Comparison of ENCODE assay signal across 22 cellular contexts in genomic region chr11:71568707-71569349, GRCh38. TPM values are rescaled to one million over a fixed set of nuclear protein-coding genes. Genes with fewer than 3 reads are reported as not detected.
A peak's percentile ranks its signal among the peaks of the same experiment; 100 is the strongest.
DNase-seq lines count a peak whose midpoint lies in the region; ATAC-seq, FAIRE-seq and TF ChIP-seq lines count a peak whose summit lies in the region.
"Had no signal": no experiment of that assay in that cellular context is flagged by ENCODE, and none has a peak within 500 bp of the region (broad histone marks: within the 10 kb centered on the region; RNA-seq: fewer than 3 reads in every experiment).

No MANE protein-coding gene starts in this region.

- CTCF ChIA-PET in SK-N-SH (lab: Yijun Ruan, JAX) (interaction anchor here (2.3 kb wide), 1 partner anchor 12 kb away, joined by 12 read pairs; no protein-coding TSS in a partner anchor), HepG2 (lab: Yijun Ruan, JAX; ENCODE audit: low intra/inter-chr PET ratio, low total read pairs) (no interaction called here)

- H3F3A ChIP-seq in SK-N-SH (replicated peaks; ENCODE audit: insufficient read depth) = no peaks in the 10 kb centered on the region

- BruUV-seq in HepG2 (replicated peaks; lab: Mats Ljungman, UMichigan) = no TSS peak

- H3K9ac ChIP-seq in SK-N-SH (no peak overlapping the region), HepG2 (ENCODE audit: insufficient read depth, low read depth, low read length) (no peak overlapping the region)

- no peak overlapping the region for H3K27ac Mint-ChIP-seq in stimulated activated naive CD8-positive, alpha-beta T cell treated with anti-CD3 and anti-CD28 coated beads, Interleukin-15, amount 100 ng/mL, for 72 hours
- H3K27ac Mint-ChIP-seq: activated T-helper 1 cell treated with anti-CD3 and anti-CD28 coated beads, Interleukin-12 subunit alpha, Interleukin-12 subunit beta, Interleukin-2, Interleukin-4 antibody, amounts not matched to agents 30 ng/mL and 10 ng/mL and 1 ng/mL, durations not matched to agents 14 hours and 24 hours and 36 hours; CD4-positive, CD25-positive, alpha-beta regulatory T cell; stimulated activated naive B cell treated with anti-CD40 and anti-IgM and Interleukin-4, amounts not matched to agents 10 μg/mL and 1 μg/mL and 100 μg/mL, for 72 hours; T-helper 1 cell treated with Interleukin-12 subunit alpha and Interleukin-12 subunit beta and Interleukin-4 antibody, amounts not matched to agents 30 μg/mL and 1 μg/mL, for 36 hours had no signal

- intact Hi-C loops in HepG2 (cut with micrococcal nuclease; ENCODE audit: unreplicated experiment) = no loop called here
- intact Hi-C loops in testis (cut with DNase I; ENCODE audit: low total_unique reads) = no loop called here

- H2AFZ ChIP-seq in SK-N-SH (ENCODE audit: low read depth) = no peak overlapping the region
- H2AFZ ChIP-seq in HepG2 (ENCODE audit: low read length) = no peak overlapping the region

- peaks cover 25% of the 10 kb centered on the region for H3K27me3 Mint-ChIP-seq in stimulated activated naive CD8-positive, alpha-beta T cell treated with anti-CD3 and anti-CD28 coated beads, Interleukin-15, amount 100 ng/mL, for 72 hours

- no peaks in the 10 kb centered on the region for H3K9me3 Mint-ChIP-seq in stimulated activated naive CD8-positive, alpha-beta T cell treated with anti-CD3 and anti-CD28 coated beads, Interleukin-15, amount 100 ng/mL, for 72 hours
- H3K9me3 Mint-ChIP-seq: activated T-helper 1 cell treated with anti-CD3 and anti-CD28 coated beads, Interleukin-12 subunit alpha, Interleukin-12 subunit beta, Interleukin-2, Interleukin-4 antibody, amounts not matched to agents 30 ng/mL and 10 ng/mL and 1 ng/mL, durations not matched to agents 14 hours and 24 hours and 36 hours; stimulated activated naive B cell treated with anti-CD40 and anti-IgM and Interleukin-4, amounts not matched to agents 10 μg/mL and 1 μg/mL and 100 μg/mL, for 72 hours; T-helper 1 cell treated with Interleukin-12 subunit alpha and Interleukin-12 subunit beta and Interleukin-4 antibody, amounts not matched to agents 30 μg/mL and 1 μg/mL, for 36 hours had no signal

- no peaks in the 10 kb centered on the region for H3K9me2 ChIP-seq in SK-N-SH

- H3K4me3 Mint-ChIP-seq in stimulated activated naive CD8-positive, alpha-beta T cell treated with anti-CD3 and anti-CD28 coated beads, Interleukin-15, amount 100 ng/mL, for 72 hours = no peak overlapping the region
- H3K4me3 Mint-ChIP-seq: activated T-helper 1 cell treated with anti-CD3 and anti-CD28 coated beads, Interleukin-12 subunit alpha, Interleukin-12 subunit beta, Interleukin-2, Interleukin-4 antibody, amounts not matched to agents 30 ng/mL and 10 ng/mL and 1 ng/mL, durations not matched to agents 14 hours and 24 hours and 36 hours; CD4-positive, CD25-positive, alpha-beta regulatory T cell; stimulated activated naive B cell treated with anti-CD40 and anti-IgM and Interleukin-4, amounts not matched to agents 10 μg/mL and 1 μg/mL and 100 μg/mL, for 72 hours; T-helper 1 cell treated with Interleukin-12 subunit alpha and Interleukin-12 subunit beta and Interleukin-4 antibody, amounts not matched to agents 30 μg/mL and 1 μg/mL, for 36 hours had no signal

- H4K20me1 ChIP-seq in SK-N-SH (ENCODE audit: insufficient read depth) (no peaks in the 10 kb centered on the region), HepG2 (ENCODE audit: insufficient read depth, low read length) (no peaks in the 10 kb centered on the region)

- H3K79me2 ChIP-seq in SK-N-SH (ENCODE audit: insufficient read depth) = no peaks in the 10 kb centered on the region
- H3K79me2 ChIP-seq in HepG2 (ENCODE audit: insufficient read depth, low read length) = no peaks in the 10 kb centered on the region

- no peak overlapping the region for H3K27ac ChIP-seq in SK-N-SH (ENCODE audit: low read depth in 2 of 2, low read length in 1 of 2)
- H3K27ac ChIP-seq in HepG2 (ENCODE audit: extremely low read length, insufficient read depth, low read length) = no peak overlapping the region
- no peak overlapping the region for H3K27ac ChIP-seq in testis
- H3K27ac ChIP-seq: upper lobe of left lung, VCaP had no signal

- H3K4me1 ChIP-seq in SK-N-SH (ENCODE audit: control insufficient read depth in 1 of 2, insufficient read depth in 2 of 2, low read depth in 1 of 2, low read length in 1 of 2) = peaks cover 0 to 15% of the 10 kb centered on the region in 2 experiments; a peak in 1 of 4 replicates
- peaks cover 55% of the 10 kb centered on the region for H3K4me1 ChIP-seq in HepG2 (ENCODE audit: insufficient read depth, low read length)
- no peaks in the 10 kb centered on the region for H3K4me1 ChIP-seq in testis
- H3K4me1 ChIP-seq: upper lobe of left lung had no signal

- no peak for ATAC-seq in SK-N-SH treated with all-trans-retinoic acid at 6 μM for 48 hours
- peak; percentile 68 for ATAC-seq in HepG2
- ATAC-seq in HG02973 (IDR thresholded peaks at IDR 0.05; ENCODE audit: unreplicated experiment) = no peak
- no peak for ATAC-seq in stimulated activated naive CD8-positive, alpha-beta T cell treated with anti-CD3 and anti-CD28 coated beads, Interleukin-15, amount 100 ng/mL, for 72 hours
- ATAC-seq: stimulated activated naive B cell treated with anti-CD40 and anti-IgM and Interleukin-4, amounts not matched to agents 10 μg/mL and 1 μg/mL and 100 μg/mL, for 72 hours had no signal

- TF ChIP-seq POLR2A in HepG2 (IDR thresholded peaks at IDR 0.05; ENCODE audit: insufficient read depth in 1 of 2, low read depth in 2 of 2, low read length in 2 of 2) (no peak), testis (IDR thresholded peaks at IDR 0.05) (no peak)

- FAIRE-seq in bronchial epithelial cell (lab: Jason Lieb, UNC) (peak; percentile 98), HepG2 (lab: Jason Lieb, UNC) (no peak)

- DNase-seq in SK-N-SH = peak; percentile 55
- peak; percentile 2 for DNase-seq in bronchial epithelial cell (ENCODE audit: low read depth)
- DNase-seq in HepG2 (ENCODE audit: low spot score) = no peak
- peak; percentile 26 for DNase-seq in testis
- no peak for DNase-seq in 8988T
- DNase-seq in stimulated activated naive CD8-positive, alpha-beta T cell treated with anti-CD3 and anti-CD28 coated beads, Interleukin-15, amount 100 ng/mL, for 72 hours = no peak
- DNase-seq: activated CD8-positive, alpha-beta memory T cell treated with anti-CD3 and anti-CD28 coated beads for 24 hours; CD4-positive, CD25-positive, alpha-beta regulatory T cell; cerebellar nuclear complex; DND-41; foreskin melanocyte; NCI-H1694; NCI-H345; stimulated activated naive B cell treated with anti-CD40 and anti-IgM and Interleukin-4, amounts not matched to agents 10 μg/mL and 1 μg/mL and 100 μg/mL, for 72 hours had no signal

- WGBS in SK-N-SH (ENCODE audit: low lambda C conversion rate) = 22% methylated on average over 8 of the region's 8 CpGs
- WGBS in HepG2 (ENCODE audit: low lambda C conversion rate) = 23% methylated on average over 4 of the region's 8 CpGs
- 40 to 47% methylated on average over 8 of the region's 8 CpGs for WGBS in testis, 2 donors

- H3K27me3 ChIP-seq in SK-N-SH (ENCODE audit: insufficient read depth) (no peaks in the 10 kb centered on the region), bronchial epithelial cell (ENCODE audit: control insufficient read depth, insufficient read depth, low read length) (no peaks in the 10 kb centered on the region), HepG2 (ENCODE audit: control insufficient read depth in 1 of 2, insufficient read depth in 2 of 2, low read length in 2 of 2) (peaks cover 5 to 39% of the 10 kb centered on the region in 2 experiments; a peak in 3 of 5 replicates), testis (no peaks in the 10 kb centered on the region)
- H3K27me3 ChIP-seq: upper lobe of left lung had no signal

- POLR2A ChIA-PET in SK-N-SH (lab: Yijun Ruan, JAX) = no interaction called here
- POLR2A ChIA-PET in HepG2 (lab: Yijun Ruan, JAX) = no interaction called here

- TF ChIP-seq EP300 in SK-N-SH (IDR thresholded peaks at IDR 0.05; ENCODE audit: borderline replicate concordance in 1 of 2, low read depth in 1 of 2, low read length in 1 of 2) (peak in 1 of 2 experiments; percentile 42; a peak in 1 of 4 replicates), HepG2 (IDR thresholded peaks at IDR 0.05; ENCODE audit: low read depth in 2 of 2, low read length in 2 of 2) (no peak), HepG2 (CRISPR knock-in tag; IDR thresholded peaks at IDR 0.05; ENCODE audit: borderline replicate concordance) (no peak)

- TF ChIP-seq CTCF in SK-N-SH (IDR thresholded peaks at IDR 0.05) (no peak), bronchial epithelial cell (IDR thresholded peaks at IDR 0.05; ENCODE audit: insufficient read depth, low read length, severe bottlenecking) (no peak), HepG2 (CRISPR knock-in tag; IDR thresholded peaks at IDR 0.05) (no peak), testis (IDR thresholded peaks at IDR 0.05) (no peak)

- H3K4me1 Mint-ChIP-seq in stimulated activated naive CD8-positive, alpha-beta T cell treated with anti-CD3 and anti-CD28 coated beads, Interleukin-15, amount 100 ng/mL, for 72 hours = no peaks in the 10 kb centered on the region
- H3K4me1 Mint-ChIP-seq: CD4-positive, CD25-positive, alpha-beta regulatory T cell had no signal

- H3K36me3 ChIP-seq in SK-N-SH (replicated peaks in 1 of 2; ENCODE audit: control insufficient read depth in 1 of 2, insufficient read depth in 2 of 2, low read length in 1 of 2) (no peaks in the 10 kb centered on the region), bronchial epithelial cell (ENCODE audit: control insufficient read depth, insufficient read depth, low read length) (no peaks in the 10 kb centered on the region), HepG2 (replicated peaks in 1 of 2; ENCODE audit: control insufficient read depth in 1 of 2, insufficient read depth in 2 of 2, low read length in 2 of 2) (no peaks in the 10 kb centered on the region), testis (ENCODE audit: low read depth, missing control alignments) (no peaks in the 10 kb centered on the region)
- H3K36me3 ChIP-seq: upper lobe of left lung had no signal

- H3K9me3 ChIP-seq in SK-N-SH (no peaks in the 10 kb centered on the region), HepG2 (ENCODE audit: low read length) (no peaks in the 10 kb centered on the region), testis (no peaks in the 10 kb centered on the region)
- H3K9me3 ChIP-seq: upper lobe of left lung had no signal

- H3K4me3 ChIP-seq in SK-N-SH (ENCODE audit: low read depth in 2 of 2, low read length in 1 of 2) (no peak overlapping the region), bronchial epithelial cell (ENCODE audit: low read depth, low read length) (no peak overlapping the region), HepG2 (replicated peaks in 1 of 3; ENCODE audit: insufficient read depth in 1 of 3, low read depth in 2 of 3, low read length in 3 of 3) (peak overlapping the region in 1 of 3 experiments; percentile 28; a peak in 1 of 6 replicates), testis (no peak overlapping the region)
- H3K4me3 ChIP-seq: upper lobe of left lung had no signal

- H3K4me2 ChIP-seq in SK-N-SH (no peak overlapping the region), HepG2 (ENCODE audit: low read depth, low read length) (peak overlapping the region; percentile 47; the same call in 1 of the 2 replicates)

- TF ChIP-seq RAD21 in SK-N-SH (IDR thresholded peaks at IDR 0.05; ENCODE audit: low read length) = no peak
- TF ChIP-seq RAD21 in HepG2 (CRISPR knock-in tag; IDR thresholded peaks at IDR 0.05) = no peak

- in situ Hi-C loops in HepG2 (cut with HindIII; ENCODE audit: extremely low pct_ligation_motif_present, low pct_unique_long_range_greater_than_20kb) = no loop called here

RNA-seq across cellular contexts. Expression of gene KRTAP5-10, which starts 3.5 kb away (rescaled TPM):
- polyA plus RNA-seq in SK-N-SH (2012; rRNA removed) (not detected in 2 replicates), HepG2 (2011; rRNA removed) (0.13 TPM in 1 of 2 replicates, not detected in the other), testis (ENCODE audit: insufficient read depth, low read depth, low replicate concordance) (0.28 TPM)
- polyA plus RNA-seq in SK-N-SH (2012; cell fraction: cytosol; rRNA removed) = not detected in 2 replicates
- 0.15 TPM in 1 of 2 replicates, not detected in the other for polyA plus RNA-seq in SK-N-SH (2012; cell fraction: nucleus; rRNA removed)
- total RNA-seq in bronchial epithelial cell (not detected in 2 replicates), HepG2 (2016; rRNA removed; fragmentation: Illumina TruSeq; extraction: Trizol) (not detected in 2 replicates), testis (not detected)
- not detected in 2 replicates for total RNA-seq in HepG2 (2016; cell fraction: cytosol; rRNA removed; fragmentation: Illumina TruSeq; extraction: Trizol; ENCODE audit: low read depth)
- total RNA-seq in HepG2 (2016; cell fraction: insoluble cytoplasmic fraction; rRNA removed; fragmentation: Illumina TruSeq; extraction: Trizol) = not detected in 2 replicates
- not detected in 2 replicates for total RNA-seq in HepG2 (2016; cell fraction: membrane; rRNA removed; fragmentation: Illumina TruSeq; extraction: Trizol)
- total RNA-seq in HepG2 (2016; cell fraction: nucleus; rRNA removed; fragmentation: Illumina TruSeq; extraction: Trizol) = not detected in 2 replicates
- 0.04 TPM in 1 of 2 replicates, not detected in the other for polyA plus RNA-seq in HepG2 (2011; cell fraction: cytosol; rRNA removed)
- 0.71 and 0.93 TPM in 2 replicates for polyA plus RNA-seq in HepG2 (2011; cell fraction: nucleus; rRNA removed)
- polyA plus RNA-seq in HepG2 (2012) = 0.79 and 1.0 TPM in 2 replicates
- polyA plus RNA-seq in HepG2 (2016; cell fraction: cytosol; fragmentation: Illumina TruSeq; extraction: Trizol; ENCODE audit: low read depth) = not detected in 2 replicates
- not detected in 2 replicates for polyA plus RNA-seq in HepG2 (2016; cell fraction: insoluble cytoplasmic fraction; fragmentation: Illumina TruSeq; extraction: Trizol; ENCODE audit: low read depth)
- not detected in 2 replicates for polyA plus RNA-seq in HepG2 (2016; cell fraction: membrane; fragmentation: Illumina TruSeq; extraction: Trizol; ENCODE audit: low read depth)
- not detected in 2 replicates for polyA plus RNA-seq in HepG2 (2016; cell fraction: nucleus; fragmentation: Illumina TruSeq; extraction: Trizol; ENCODE audit: insufficient read depth, low read depth)
- not detected in 2 replicates for polyA minus RNA-seq in HepG2 (2011; rRNA and poly(A)+ RNA removed; ENCODE audit: low replicate concordance)
- polyA minus RNA-seq in HepG2 (2011; cell fraction: cytosol; rRNA and poly(A)+ RNA removed) = not detected in 2 replicates
- not detected in 2 replicates for polyA minus RNA-seq in HepG2 (2011; cell fraction: nucleus; rRNA and poly(A)+ RNA removed)
- total RNA-seq: activated T-helper 1 cell treated with anti-CD3 and anti-CD28 coated beads, Interleukin-12 subunit alpha, Interleukin-12 subunit beta, Interleukin-2, Interleukin-4 antibody, amounts not matched to agents 30 ng/mL and 10 ng/mL and 1 ng/mL, durations not matched to agents 14 hours and 24 hours and 36 hours; CD4-positive, CD25-positive, alpha-beta regulatory T cell; HT-29 had no signal
- polyA plus RNA-seq: CD4-positive, CD25-positive, alpha-beta regulatory T cell; liver had no signal

RNA-seq across cellular contexts. Expression of gene KRTAP5-11, which starts 13.8 kb away (rescaled TPM):
- polyA plus RNA-seq in SK-N-SH (2012; rRNA removed) (not detected in 2 replicates), HepG2 (2011; rRNA removed) (not detected in 2 replicates), testis (ENCODE audit: insufficient read depth, low read depth, low replicate concordance) (not detected)
- polyA plus RNA-seq in SK-N-SH (2012; cell fraction: cytosol; rRNA removed) = not detected in 2 replicates
- not detected in 2 replicates for polyA plus RNA-seq in SK-N-SH (2012; cell fraction: nucleus; rRNA removed)
- total RNA-seq in bronchial epithelial cell (not detected in 2 replicates), HepG2 (2016; rRNA removed; fragmentation: Illumina TruSeq; extraction: Trizol) (not detected in 2 replicates), testis (not detected)
- total RNA-seq in HepG2 (2016; cell fraction: cytosol; rRNA removed; fragmentation: Illumina TruSeq; extraction: Trizol; ENCODE audit: low read depth) = not detected in 2 replicates
- not detected in 2 replicates for total RNA-seq in HepG2 (2016; cell fraction: insoluble cytoplasmic fraction; rRNA removed; fragmentation: Illumina TruSeq; extraction: Trizol)
- total RNA-seq in HepG2 (2016; cell fraction: membrane; rRNA removed; fragmentation: Illumina TruSeq; extraction: Trizol) = not detected in 2 replicates
- total RNA-seq in HepG2 (2016; cell fraction: nucleus; rRNA removed; fragmentation: Illumina TruSeq; extraction: Trizol) = not detected in 2 replicates
- not detected in 2 replicates for polyA plus RNA-seq in HepG2 (2011; cell fraction: cytosol; rRNA removed)
- not detected in 2 replicates for polyA plus RNA-seq in HepG2 (2011; cell fraction: nucleus; rRNA removed)
- 0.27 TPM in 1 of 2 replicates, not detected in the other for polyA plus RNA-seq in HepG2 (2012)
- not detected in 2 replicates for polyA plus RNA-seq in HepG2 (2016; cell fraction: cytosol; fragmentation: Illumina TruSeq; extraction: Trizol; ENCODE audit: low read depth)
- polyA plus RNA-seq in HepG2 (2016; cell fraction: insoluble cytoplasmic fraction; fragmentation: Illumina TruSeq; extraction: Trizol; ENCODE audit: low read depth) = not detected in 2 replicates
- not detected in 2 replicates for polyA plus RNA-seq in HepG2 (2016; cell fraction: membrane; fragmentation: Illumina TruSeq; extraction: Trizol; ENCODE audit: low read depth)
- polyA plus RNA-seq in HepG2 (2016; cell fraction: nucleus; fragmentation: Illumina TruSeq; extraction: Trizol; ENCODE audit: insufficient read depth, low read depth) = not detected in 2 replicates
- polyA minus RNA-seq in HepG2 (2011; rRNA and poly(A)+ RNA removed; ENCODE audit: low replicate concordance) = not detected in 2 replicates
- not detected in 2 replicates for polyA minus RNA-seq in HepG2 (2011; cell fraction: cytosol; rRNA and poly(A)+ RNA removed)
- not detected in 2 replicates for polyA minus RNA-seq in HepG2 (2011; cell fraction: nucleus; rRNA and poly(A)+ RNA removed)
- total RNA-seq: activated T-helper 1 cell treated with anti-CD3 and anti-CD28 coated beads, Interleukin-12 subunit alpha, Interleukin-12 subunit beta, Interleukin-2, Interleukin-4 antibody, amounts not matched to agents 30 ng/mL and 10 ng/mL and 1 ng/mL, durations not matched to agents 14 hours and 24 hours and 36 hours; CD4-positive, CD25-positive, alpha-beta regulatory T cell; HT-29; liver; upper lobe of left lung had no signal
- polyA plus RNA-seq: CD4-positive, CD25-positive, alpha-beta regulatory T cell; liver had no signal

RNA-seq across cellular contexts. Expression of gene KRTAP5-9, which starts 20.6 kb away (rescaled TPM):
- not detected in 2 replicates for polyA plus RNA-seq in SK-N-SH (2012; rRNA removed)
- not detected in 2 replicates for polyA plus RNA-seq in SK-N-SH (2012; cell fraction: cytosol; rRNA removed)
- 0.29 and 0.60 TPM in 2 replicates for polyA plus RNA-seq in SK-N-SH (2012; cell fraction: nucleus; rRNA removed)
- not detected in 2 replicates for total RNA-seq in bronchial epithelial cell
- 0.09 TPM in 1 of 2 replicates, not detected in the other for total RNA-seq in HepG2 (2016; rRNA removed; fragmentation: Illumina TruSeq; extraction: Trizol)
- total RNA-seq in HepG2 (2016; cell fraction: cytosol; rRNA removed; fragmentation: Illumina TruSeq; extraction: Trizol; ENCODE audit: low read depth) = not detected in 2 replicates
- 0.09 TPM in 1 of 2 replicates, not detected in the other for total RNA-seq in HepG2 (2016; cell fraction: insoluble cytoplasmic fraction; rRNA removed; fragmentation: Illumina TruSeq; extraction: Trizol)
- not detected in 2 replicates for total RNA-seq in HepG2 (2016; cell fraction: membrane; rRNA removed; fragmentation: Illumina TruSeq; extraction: Trizol)
- not detected in 2 replicates for total RNA-seq in HepG2 (2016; cell fraction: nucleus; rRNA removed; fragmentation: Illumina TruSeq; extraction: Trizol)
- polyA plus RNA-seq in HepG2 (2011; rRNA removed) = 0.42 TPM in 1 of 2 replicates, not detected in the other
- polyA plus RNA-seq in HepG2 (2011; cell fraction: cytosol; rRNA removed) = 0.21 and 0.24 TPM in 2 replicates
- polyA plus RNA-seq in HepG2 (2011; cell fraction: nucleus; rRNA removed) = 0.98 and 1.3 TPM in 2 replicates
- 0.28 and 1.2 TPM in 2 replicates for polyA plus RNA-seq in HepG2 (2012)
- not detected in 2 replicates for polyA plus RNA-seq in HepG2 (2016; cell fraction: cytosol; fragmentation: Illumina TruSeq; extraction: Trizol; ENCODE audit: low read depth)
- polyA plus RNA-seq in HepG2 (2016; cell fraction: insoluble cytoplasmic fraction; fragmentation: Illumina TruSeq; extraction: Trizol; ENCODE audit: low read depth) = not detected in 2 replicates
- polyA plus RNA-seq in HepG2 (2016; cell fraction: membrane; fragmentation: Illumina TruSeq; extraction: Trizol; ENCODE audit: low read depth) = not detected in 2 replicates
- polyA plus RNA-seq in HepG2 (2016; cell fraction: nucleus; fragmentation: Illumina TruSeq; extraction: Trizol; ENCODE audit: insufficient read depth, low read depth) = 0.57 TPM in 1 of 2 replicates, not detected in the other
- polyA minus RNA-seq in HepG2 (2011; rRNA and poly(A)+ RNA removed; ENCODE audit: low replicate concordance) = 0.12 TPM in 1 of 2 replicates, not detected in the other
- not detected in 2 replicates for polyA minus RNA-seq in HepG2 (2011; cell fraction: cytosol; rRNA and poly(A)+ RNA removed)
- polyA minus RNA-seq in HepG2 (2011; cell fraction: nucleus; rRNA and poly(A)+ RNA removed) = not detected in 2 replicates
- total RNA-seq in testis = 1 to 10 TPM; 1.4 to 3.6 TPM
- polyA plus RNA-seq in testis (ENCODE audit: insufficient read depth, low read depth, low replicate concordance) = 1.5 TPM
- total RNA-seq: activated T-helper 1 cell treated with anti-CD3 and anti-CD28 coated beads, Interleukin-12 subunit alpha, Interleukin-12 subunit beta, Interleukin-2, Interleukin-4 antibody, amounts not matched to agents 30 ng/mL and 10 ng/mL and 1 ng/mL, durations not matched to agents 14 hours and 24 hours and 36 hours; HT-29; liver had no signal
- polyA plus RNA-seq: CD4-positive, CD25-positive, alpha-beta regulatory T cell had no signal

RNA-seq across cellular contexts. Expression of gene KRTAP5-8, which starts 31.0 kb away (rescaled TPM):
- polyA plus RNA-seq in SK-N-SH (2012; rRNA removed) (0.06 TPM in 1 of 2 replicates, not detected in the other), HepG2 (2011; rRNA removed) (0.05 and 0.20 TPM in 2 replicates), testis (ENCODE audit: insufficient read depth, low read depth, low replicate concordance) (not detected)
- not detected in 2 replicates for polyA plus RNA-seq in SK-N-SH (2012; cell fraction: cytosol; rRNA removed)
- polyA plus RNA-seq in SK-N-SH (2012; cell fraction: nucleus; rRNA removed) = 0.13 and 0.40 TPM in 2 replicates
- total RNA-seq in bronchial epithelial cell (not detected in 2 replicates), HepG2 (2016; rRNA removed; fragmentation: Illumina TruSeq; extraction: Trizol) (not detected in 2 replicates), testis (1 to 10 TPM in 1 of 2 donors, under 1 TPM in 1; 0.39 to 1.1 TPM)
- not detected in 2 replicates for total RNA-seq in HepG2 (2016; cell fraction: cytosol; rRNA removed; fragmentation: Illumina TruSeq; extraction: Trizol; ENCODE audit: low read depth)
- total RNA-seq in HepG2 (2016; cell fraction: insoluble cytoplasmic fraction; rRNA removed; fragmentation: Illumina TruSeq; extraction: Trizol) = not detected in 2 replicates
- not detected in 2 replicates for total RNA-seq in HepG2 (2016; cell fraction: membrane; rRNA removed; fragmentation: Illumina TruSeq; extraction: Trizol)
- not detected in 2 replicates for total RNA-seq in HepG2 (2016; cell fraction: nucleus; rRNA removed; fragmentation: Illumina TruSeq; extraction: Trizol)
- polyA plus RNA-seq in HepG2 (2011; cell fraction: cytosol; rRNA removed) = 0.09 and 0.17 TPM in 2 replicates
- polyA plus RNA-seq in HepG2 (2011; cell fraction: nucleus; rRNA removed) = 0.19 TPM in 1 of 2 replicates, not detected in the other
- 0.12 and 0.13 TPM in 2 replicates for polyA plus RNA-seq in HepG2 (2012)
- polyA plus RNA-seq in HepG2 (2016; cell fraction: cytosol; fragmentation: Illumina TruSeq; extraction: Trizol; ENCODE audit: low read depth) = not detected in 2 replicates
- polyA plus RNA-seq in HepG2 (2016; cell fraction: insoluble cytoplasmic fraction; fragmentation: Illumina TruSeq; extraction: Trizol; ENCODE audit: low read depth) = not detected in 2 replicates
- polyA plus RNA-seq in HepG2 (2016; cell fraction: membrane; fragmentation: Illumina TruSeq; extraction: Trizol; ENCODE audit: low read depth) = not detected in 2 replicates
- not detected in 2 replicates for polyA plus RNA-seq in HepG2 (2016; cell fraction: nucleus; fragmentation: Illumina TruSeq; extraction: Trizol; ENCODE audit: insufficient read depth, low read depth)
- polyA minus RNA-seq in HepG2 (2011; rRNA and poly(A)+ RNA removed; ENCODE audit: low replicate concordance) = 0.12 TPM in 2 replicates
- polyA minus RNA-seq in HepG2 (2011; cell fraction: cytosol; rRNA and poly(A)+ RNA removed) = not detected in 2 replicates
- not detected in 2 replicates for polyA minus RNA-seq in HepG2 (2011; cell fraction: nucleus; rRNA and poly(A)+ RNA removed)
- total RNA-seq: activated T-helper 1 cell treated with anti-CD3 and anti-CD28 coated beads, Interleukin-12 subunit alpha, Interleukin-12 subunit beta, Interleukin-2, Interleukin-4 antibody, amounts not matched to agents 30 ng/mL and 10 ng/mL and 1 ng/mL, durations not matched to agents 14 hours and 24 hours and 36 hours; HT-29; liver had no signal
- polyA plus RNA-seq: CD4-positive, CD25-positive, alpha-beta regulatory T cell; liver had no signal

RNA-seq across cellular contexts. Expression of gene KRTAP5-7, which starts 41.8 kb away (rescaled TPM):
- polyA plus RNA-seq in SK-N-SH (2012; rRNA removed) (0.06 and 0.07 TPM in 2 replicates), HepG2 (2011; rRNA removed) (0.54 and 0.91 TPM in 2 replicates), testis (ENCODE audit: insufficient read depth, low read depth, low replicate concordance) (1.7 TPM)
- polyA plus RNA-seq in SK-N-SH (2012; cell fraction: cytosol; rRNA removed) = not detected in 2 replicates
- polyA plus RNA-seq in SK-N-SH (2012; cell fraction: nucleus; rRNA removed) = 0.17 and 0.19 TPM in 2 replicates
- total RNA-seq in bronchial epithelial cell (0.13 TPM in 1 of 2 replicates, not detected in the other), HepG2 (2016; rRNA removed; fragmentation: Illumina TruSeq; extraction: Trizol) (not detected in 2 replicates), testis (1 to 10 TPM in 1 of 2 donors, under 1 TPM in 1; 0.94 to 1.7 TPM)
- not detected in 2 replicates for total RNA-seq in HepG2 (2016; cell fraction: cytosol; rRNA removed; fragmentation: Illumina TruSeq; extraction: Trizol; ENCODE audit: low read depth)
- total RNA-seq in HepG2 (2016; cell fraction: insoluble cytoplasmic fraction; rRNA removed; fragmentation: Illumina TruSeq; extraction: Trizol) = not detected in 2 replicates
- not detected in 2 replicates for total RNA-seq in HepG2 (2016; cell fraction: membrane; rRNA removed; fragmentation: Illumina TruSeq; extraction: Trizol)
- total RNA-seq in HepG2 (2016; cell fraction: nucleus; rRNA removed; fragmentation: Illumina TruSeq; extraction: Trizol) = not detected in 2 replicates
- 0.38 and 0.96 TPM in 2 replicates for polyA plus RNA-seq in HepG2 (2011; cell fraction: cytosol; rRNA removed)
- 2.2 and 3.3 TPM in 2 replicates for polyA plus RNA-seq in HepG2 (2011; cell fraction: nucleus; rRNA removed)
- 1.0 and 6.0 TPM in 2 replicates for polyA plus RNA-seq in HepG2 (2012)
- polyA plus RNA-seq in HepG2 (2016; cell fraction: cytosol; fragmentation: Illumina TruSeq; extraction: Trizol; ENCODE audit: low read depth) = not detected in 2 replicates
- polyA plus RNA-seq in HepG2 (2016; cell fraction: insoluble cytoplasmic fraction; fragmentation: Illumina TruSeq; extraction: Trizol; ENCODE audit: low read depth) = not detected in 2 replicates
- polyA plus RNA-seq in HepG2 (2016; cell fraction: membrane; fragmentation: Illumina TruSeq; extraction: Trizol; ENCODE audit: low read depth) = not detected in 2 replicates
- polyA plus RNA-seq in HepG2 (2016; cell fraction: nucleus; fragmentation: Illumina TruSeq; extraction: Trizol; ENCODE audit: insufficient read depth, low read depth) = not detected in 2 replicates
- 0.60 TPM in 1 of 2 replicates, not detected in the other for polyA minus RNA-seq in HepG2 (2011; rRNA and poly(A)+ RNA removed; ENCODE audit: low replicate concordance)
- not detected in 2 replicates for polyA minus RNA-seq in HepG2 (2011; cell fraction: cytosol; rRNA and poly(A)+ RNA removed)
- polyA minus RNA-seq in HepG2 (2011; cell fraction: nucleus; rRNA and poly(A)+ RNA removed) = 1.1 TPM in 1 of 2 replicates, not detected in the other
- total RNA-seq: CD4-positive, CD25-positive, alpha-beta regulatory T cell; HT-29 had no signal
- polyA plus RNA-seq: CD4-positive, CD25-positive, alpha-beta regulatory T cell; liver had no signal

Comparison
In these comparisons a context has a peak if more than half of its experiments do, and no peak if none do; other contexts are left out.
1. DNase-seq: peak in SK-N-SH (single experiment), bronchial epithelial cell (single experiment) and testis (single experiment); none in HepG2 (single experiment), 8988T (single experiment) and stimulated activated naive CD8-positive, alpha-beta T cell treated with anti-CD3 and anti-CD28 coated beads, Interleukin-15, amount 100 ng/mL, for 72 hours (0 of 2).